Comparison of ENCODE assay signal across 8 cellular contexts in the genomic region with DNA sequence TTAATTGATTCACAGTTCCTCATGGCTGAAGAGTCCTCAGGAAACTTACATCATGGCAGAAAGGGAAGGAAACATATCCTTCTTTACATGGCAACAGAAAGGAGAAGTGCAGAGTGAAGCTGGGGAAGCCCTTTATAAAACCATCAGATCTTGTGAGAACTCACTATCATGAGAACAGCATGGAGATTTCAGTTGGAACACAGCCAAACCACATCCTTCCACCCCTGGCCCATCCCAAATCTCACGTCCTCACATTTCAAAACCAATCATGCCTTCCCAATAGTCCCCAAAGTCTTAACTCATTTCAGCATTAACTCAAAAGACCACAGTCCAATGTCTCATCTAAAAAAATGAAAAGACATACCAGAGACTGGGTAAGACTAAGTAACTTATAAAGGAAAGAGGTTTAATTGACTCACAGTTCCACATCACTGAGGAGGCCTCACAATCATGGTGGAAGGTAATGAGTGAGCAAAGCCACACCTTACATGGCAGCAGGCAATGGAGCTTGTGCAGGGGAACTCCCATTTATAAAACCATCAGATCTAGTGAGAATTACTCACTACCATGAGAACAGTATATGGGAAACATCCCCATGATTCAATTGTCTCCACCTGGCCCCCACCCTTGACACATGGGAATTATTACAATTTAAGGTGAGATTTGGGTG.
DNase-seq lines count a peak whose midpoint lies in the region; ATAC-seq and TF ChIP-seq lines count a peak whose summit lies in the region.

No MANE protein-coding gene starts in this region.

- TF ChIP-seq CTCF in nephron progenitor cell (IDR thresholded peaks at IDR 0.05) (no peak), PC-9 (conservative IDR thresholded peaks at IDR 0.05) (no peak)

- intact Hi-C loops in activated T-helper 2 cell treated with anti-CD3 and anti-CD28 coated beads, Interferon-gamma antibody, Interleukin-2, Interleukin-4, amounts not matched to agents 10 μg/mL and 5 μg/mL and 100 μg/mL, durations not matched to agents 14 hours and 24 hours and 36 hours (cut with micrococcal nuclease): loop anchor here (1.0 kb wide), 10 partner anchors 8 to 106 kb away; no protein-coding TSS in a partner anchor
- intact Hi-C loops in PC-9 (cut with micrococcal nuclease; ENCODE audit: unreplicated experiment): no loop called here

- peak; percentile 69 for ATAC-seq in HG03460 (IDR thresholded peaks at IDR 0.05; ENCODE audit: unreplicated experiment)
- peak; percentile 98 for ATAC-seq in stimulated activated effector memory CD8-positive, alpha-beta T cell treated with anti-CD3 and anti-CD28 coated beads, Interleukin-12 subunit alpha, Interleukin-12 subunit beta, amount 100 ng/mL, for 72 hours

- no TSS peak for BruUV-seq in PC-9 (replicated peaks; lab: Mats Ljungman, UMichigan)

- no peaks in the 10 kb centered on the region for H4K20me1 ChIP-seq in PC-9 (ENCODE audit: insufficient read depth)

- no peaks in the 10 kb centered on the region for H3K9me2 ChIP-seq in PC-9 (ENCODE audit: insufficient read depth)

- H2AFZ ChIP-seq in PC-9: no peak overlapping the region

- H3K4me1 ChIP-seq in PC-9 (replicated peaks; ENCODE audit: insufficient read depth): no peaks in the 10 kb centered on the region

- H3K36me3 ChIP-seq in PC-9 (ENCODE audit: low read depth): no peaks in the 10 kb centered on the region

- H3K4me3 Mint-ChIP-seq in activated naive CD4-positive, alpha-beta T cell treated with anti-CD3 and anti-CD28 coated beads, Interleukin-2, amount 10 ng/mL, durations not matched to agents 7 days and 5 days: no peak overlapping the region
- no peak overlapping the region for H3K4me3 Mint-ChIP-seq in activated T-helper 2 cell treated with anti-CD3 and anti-CD28 coated beads, Interferon-gamma antibody, Interleukin-2, Interleukin-4, amounts not matched to agents 10 μg/mL and 5 μg/mL and 100 μg/mL, durations not matched to agents 14 hours and 24 hours and 36 hours (ENCODE audit: low read depth)
- H3K4me3 Mint-ChIP-seq in stimulated activated effector memory CD8-positive, alpha-beta T cell treated with anti-CD3 and anti-CD28 coated beads, Interleukin-12 subunit alpha, Interleukin-12 subunit beta, amount 100 ng/mL, for 72 hours: peak overlapping the region; percentile 26
- no peak overlapping the region for H3K4me3 Mint-ChIP-seq in nephron progenitor cell

- H3K4me2 ChIP-seq in PC-9: no peak overlapping the region

- CTCF ChIA-PET in activated naive CD4-positive, alpha-beta T cell treated with anti-CD3 and anti-CD28 coated beads, Interleukin-2, amount 10 ng/mL, durations not matched to agents 7 days and 5 days (lab: Charles Lee): no interaction called here
- CTCF ChIA-PET in PC-9 (lab: Charles Lee): no interaction called here

- no peaks in the 10 kb centered on the region for H3K27me3 ChIP-seq in PC-9 (ENCODE audit: insufficient read depth, low read depth)

- no peaks in the 10 kb centered on the region for H3K79me2 ChIP-seq in PC-9 (ENCODE audit: low read depth)

- H3F3A ChIP-seq in PC-9 (ENCODE audit: insufficient read depth, low read depth): no peaks in the 10 kb centered on the region

- peak; percentile 66 for DNase-seq in activated naive CD4-positive, alpha-beta T cell treated with Interleukin-2 at 50 U/mL for 16 hours
- DNase-seq in activated naive CD4-positive, alpha-beta T cell treated with anti-CD3 and anti-CD28 coated beads, Interleukin-2, amount 10 ng/mL, durations not matched to agents 7 days and 5 days: no peak
- DNase-seq in activated T-helper 2 cell treated with anti-CD3 and anti-CD28 coated beads, Interferon-gamma antibody, Interleukin-2, Interleukin-4, amounts not matched to agents 10 μg/mL and 5 μg/mL and 100 μg/mL, durations not matched to agents 14 hours and 24 hours and 36 hours (ENCODE audit: low spot score): no peak
- DNase-seq in stimulated activated effector memory CD8-positive, alpha-beta T cell treated with anti-CD3 and anti-CD28 coated beads, Interleukin-12 subunit alpha, Interleukin-12 subunit beta, amount 100 ng/mL, for 72 hours (ENCODE audit: low spot score in 2 of 2): peak; percentile 24 to 77
- DNase-seq in nephron progenitor cell: no peak
- no peak for DNase-seq in PC-9
- DNase-seq in NCI-H446 treated with DMSO at 0.1 percent for 48 hours (lab: John Stamatoyannopoulos, UW): no peak

- no peak overlapping the region for H3K27ac ChIP-seq in PC-9

- no peak overlapping the region for H3K27ac Mint-ChIP-seq in activated naive CD4-positive, alpha-beta T cell treated with anti-CD3 and anti-CD28 coated beads, Interleukin-2, amount 10 ng/mL, durations not matched to agents 7 days and 5 days
- peak overlapping the region; percentile 92 for H3K27ac Mint-ChIP-seq in activated T-helper 2 cell treated with anti-CD3 and anti-CD28 coated beads, Interferon-gamma antibody, Interleukin-2, Interleukin-4, amounts not matched to agents 10 μg/mL and 5 μg/mL and 100 μg/mL, durations not matched to agents 14 hours and 24 hours and 36 hours
- H3K27ac Mint-ChIP-seq in stimulated activated effector memory CD8-positive, alpha-beta T cell treated with anti-CD3 and anti-CD28 coated beads, Interleukin-12 subunit alpha, Interleukin-12 subunit beta, amount 100 ng/mL, for 72 hours: peak overlapping the region; percentile 78
- no peak overlapping the region for H3K27ac Mint-ChIP-seq in nephron progenitor cell

- H3K4me1 Mint-ChIP-seq in activated naive CD4-positive, alpha-beta T cell treated with anti-CD3 and anti-CD28 coated beads, Interleukin-2, amount 10 ng/mL, durations not matched to agents 7 days and 5 days: peaks cover 7% of the 10 kb centered on the region
- peaks cover 40% of the 10 kb centered on the region for H3K4me1 Mint-ChIP-seq in activated T-helper 2 cell treated with anti-CD3 and anti-CD28 coated beads, Interferon-gamma antibody, Interleukin-2, Interleukin-4, amounts not matched to agents 10 μg/mL and 5 μg/mL and 100 μg/mL, durations not matched to agents 14 hours and 24 hours and 36 hours (ENCODE audit: low read depth)
- peaks cover 41% of the 10 kb centered on the region for H3K4me1 Mint-ChIP-seq in stimulated activated effector memory CD8-positive, alpha-beta T cell treated with anti-CD3 and anti-CD28 coated beads, Interleukin-12 subunit alpha, Interleukin-12 subunit beta, amount 100 ng/mL, for 72 hours
- peaks cover 3% of the 10 kb centered on the region for H3K4me1 Mint-ChIP-seq in nephron progenitor cell

- no peaks in the 10 kb centered on the region for H3K9me3 ChIP-seq in PC-9 (ENCODE audit: insufficient read depth, low read depth)

- no peak overlapping the region for H3K4me3 ChIP-seq in PC-9

- peaks cover 14% of the 10 kb centered on the region for H3K9me3 Mint-ChIP-seq in activated naive CD4-positive, alpha-beta T cell treated with anti-CD3 and anti-CD28 coated beads, Interleukin-2, amount 10 ng/mL, durations not matched to agents 7 days and 5 days
- peaks cover 27% of the 10 kb centered on the region for H3K9me3 Mint-ChIP-seq in activated T-helper 2 cell treated with anti-CD3 and anti-CD28 coated beads, Interferon-gamma antibody, Interleukin-2, Interleukin-4, amounts not matched to agents 10 μg/mL and 5 μg/mL and 100 μg/mL, durations not matched to agents 14 hours and 24 hours and 36 hours
- H3K9me3 Mint-ChIP-seq in stimulated activated effector memory CD8-positive, alpha-beta T cell treated with anti-CD3 and anti-CD28 coated beads, Interleukin-12 subunit alpha, Interleukin-12 subunit beta, amount 100 ng/mL, for 72 hours: peaks cover 11% of the 10 kb centered on the region
- no peaks in the 10 kb centered on the region for H3K9me3 Mint-ChIP-seq in nephron progenitor cell

- H3K36me3 Mint-ChIP-seq in activated naive CD4-positive, alpha-beta T cell treated with anti-CD3 and anti-CD28 coated beads, Interleukin-2, amount 10 ng/mL, durations not matched to agents 7 days and 5 days: no peaks in the 10 kb centered on the region
- H3K36me3 Mint-ChIP-seq in activated T-helper 2 cell treated with anti-CD3 and anti-CD28 coated beads, Interferon-gamma antibody, Interleukin-2, Interleukin-4, amounts not matched to agents 10 μg/mL and 5 μg/mL and 100 μg/mL, durations not matched to agents 14 hours and 24 hours and 36 hours (ENCODE audit: low read depth): peaks cover 30% of the 10 kb centered on the region
- peaks cover 26% of the 10 kb centered on the region for H3K36me3 Mint-ChIP-seq in stimulated activated effector memory CD8-positive, alpha-beta T cell treated with anti-CD3 and anti-CD28 coated beads, Interleukin-12 subunit alpha, Interleukin-12 subunit beta, amount 100 ng/mL, for 72 hours
- no peaks in the 10 kb centered on the region for H3K36me3 Mint-ChIP-seq in nephron progenitor cell (ENCODE audit: low read depth)

- POLR2A ChIA-PET in PC-9 (lab: Charles Lee; ENCODE audit: unreplicated experiment): no interaction called here

- no peaks in the 10 kb centered on the region for H3K27me3 Mint-ChIP-seq in activated naive CD4-positive, alpha-beta T cell treated with anti-CD3 and anti-CD28 coated beads, Interleukin-2, amount 10 ng/mL, durations not matched to agents 7 days and 5 days
- no peaks in the 10 kb centered on the region for H3K27me3 Mint-ChIP-seq in activated T-helper 2 cell treated with anti-CD3 and anti-CD28 coated beads, Interferon-gamma antibody, Interleukin-2, Interleukin-4, amounts not matched to agents 10 μg/mL and 5 μg/mL and 100 μg/mL, durations not matched to agents 14 hours and 24 hours and 36 hours (ENCODE audit: low read depth)
- H3K27me3 Mint-ChIP-seq in nephron progenitor cell (ENCODE audit: low read depth, poor library complexity): peaks cover 2% of the 10 kb centered on the region

Comparison
In these comparisons a context has a peak if more than half of its experiments do, and no peak if none do; other contexts are left out.
1. DNase-seq: peak in activated naive CD4-positive, alpha-beta T cell treated with Interleukin-2 at 50 U/mL for 16 hours (single experiment) and stimulated activated effector memory CD8-positive, alpha-beta T cell treated with anti-CD3 and anti-CD28 coated beads, Interleukin-12 subunit alpha, Interleukin-12 subunit beta, amount 100 ng/mL, for 72 hours (2 of 2); none in activated naive CD4-positive, alpha-beta T cell treated with anti-CD3 and anti-CD28 coated beads, Interleukin-2, amount 10 ng/mL, durations not matched to agents 7 days and 5 days (single experiment), activated T-helper 2 cell treated with anti-CD3 and anti-CD28 coated beads, Interferon-gamma antibody, Interleukin-2, Interleukin-4, amounts not matched to agents 10 μg/mL and 5 μg/mL and 100 μg/mL, durations not matched to agents 14 hours and 24 hours and 36 hours (single experiment), nephron progenitor cell (single experiment), PC-9 (0 of 2) and NCI-H446 treated with DMSO at 0.1 percent for 48 hours (single experiment).
2. H3K27ac Mint-ChIP-seq: peak in activated T-helper 2 cell treated with anti-CD3 and anti-CD28 coated beads, Interferon-gamma antibody, Interleukin-2, Interleukin-4, amounts not matched to agents 10 μg/mL and 5 μg/mL and 100 μg/mL, durations not matched to agents 14 hours and 24 hours and 36 hours (single experiment) and stimulated activated effector memory CD8-positive, alpha-beta T cell treated with anti-CD3 and anti-CD28 coated beads, Interleukin-12 subunit alpha, Interleukin-12 subunit beta, amount 100 ng/mL, for 72 hours (single experiment); none in activated naive CD4-positive, alpha-beta T cell treated with anti-CD3 and anti-CD28 coated beads, Interleukin-2, amount 10 ng/mL, durations not matched to agents 7 days and 5 days (single experiment) and nephron progenitor cell (single experiment).